ENCODE assay signal across 1 cellular context in genomic region chr5:62395210-62395950, GRCh38.
TF ChIP-seq lines count a peak whose summit lies in the region.

No MANE protein-coding gene starts in this region.

TF ChIP-seq in SK-N-SH, 30 proteins besides CTCF, POLR2A, EP300 and RAD21 (continued from another document):
- TF ChIP-seq IRF3 (IDR thresholded peaks at IDR 0.05; ENCODE audit: low read depth, low read length) (no peak), REST (IDR thresholded peaks at IDR 0.05; ENCODE audit: low read depth, low read length) (no peak), TEAD4 (IDR thresholded peaks at IDR 0.05; ENCODE audit: borderline replicate concordance, insufficient read depth) (no peak), USF1 (IDR thresholded peaks at IDR 0.05; ENCODE audit: borderline replicate concordance, low read depth) (no peak), ZBTB33 (IDR thresholded peaks at IDR 0.05; ENCODE audit: borderline replicate concordance, low read depth) (no peak), RFX5 (IDR thresholded peaks at IDR 0.05; ENCODE audit: low read length) (no peak), NFIC (IDR thresholded peaks at IDR 0.05; ENCODE audit: borderline replicate concordance) (no peak)
TF ChIP-seq in SK-N-SH: peak in this region for 0.
